Comparison of ENCODE assay signal across 13 cellular contexts in genomic region chr4:2817136-2817535, GRCh38. TPM values are rescaled to one million over a fixed set of nuclear protein-coding genes. Genes with fewer than 3 reads are reported as not detected.
A peak's percentile ranks its signal among the peaks of the same experiment; 100 is the strongest.
DNase-seq lines count a peak whose midpoint lies in the region; ATAC-seq and TF ChIP-seq lines count a peak whose summit lies in the region.
"Had no signal": no experiment of that assay in that cellular context is flagged by ENCODE, and none has a peak within 500 bp of the region (broad histone marks: within the 10 kb centered on the region; RNA-seq: fewer than 3 reads in every experiment).

No MANE protein-coding gene starts in this region.

- intact Hi-C loops in left ventricle myocardium inferior (cut with micrococcal nuclease) (no loop called here), upper lobe of right lung (cut with DNase I) (no loop called here), ovary (cut with DNase I) (no loop called here)
- intact Hi-C loops in activated CD4-positive, alpha-beta memory T cell treated with anti-CD3 and anti-CD28 coated beads for 36 hours (cut with micrococcal nuclease), result no loop called here

- H3K27me3 ChIP-seq in left ventricle myocardium inferior (ENCODE audit: low read depth), result no peaks in the 10 kb centered on the region
- no peaks in the 10 kb centered on the region for H3K27me3 ChIP-seq in right atrium auricular region
- H3K27me3 ChIP-seq in upper lobe of right lung, result no peaks in the 10 kb centered on the region
- H3K27me3 ChIP-seq in ovary, result no peaks in the 10 kb centered on the region

- peak overlapping the region; percentile 67 for H3K4me3 ChIP-seq in left ventricle myocardium inferior
- no peak overlapping the region for H3K4me3 ChIP-seq in right atrium auricular region
- H3K4me3 ChIP-seq in upper lobe of right lung, result peak overlapping the region; percentile 53
- H3K4me3 ChIP-seq in ovary, result no peak overlapping the region

- CTCF ChIA-PET in activated CD4-positive, alpha-beta memory T cell treated with anti-CD3 and anti-CD28 coated beads for 36 hours (lab: Charles Lee), result no interaction called here

- no peak for DNase-seq in left ventricle myocardium inferior
- no peak for DNase-seq in right atrium auricular region (ENCODE audit: low spot score)
- DNase-seq in activated CD4-positive, alpha-beta memory T cell treated with anti-CD3 and anti-CD28 coated beads for 36 hours, result no peak
- DNase-seq in immature natural killer cell, result no peak
- DNase-seq in upper lobe of right lung, result no peak
- no peak for DNase-seq in ovary
- DNase-seq in RKO (ENCODE audit: low spot score), result no peak
- DNase-seq: activated CD4-positive, CD25-positive, alpha-beta regulatory T cell; hippocampal formation; NCI-H510A treated with DMSO at 0.1 percent for 48 hours; SHP77 treated with DMSO at 0.1 percent for 48 hours had no signal

- no peak overlapping the region for H3K27ac ChIP-seq in left ventricle myocardium inferior (replicated peaks)
- no peak overlapping the region for H3K27ac ChIP-seq in right atrium auricular region
- H3K27ac ChIP-seq in upper lobe of right lung, result no peak overlapping the region
- no peak overlapping the region for H3K27ac ChIP-seq in ovary
- H3K27ac ChIP-seq: HL-60 had no signal

- TF ChIP-seq EP300 in ovary (IDR thresholded peaks at IDR 0.05), result no peak

- H3K36me3 Mint-ChIP-seq in activated CD4-positive, alpha-beta memory T cell treated with anti-CD3 and anti-CD28 coated beads for 36 hours, result peaks cover 20% of the 10 kb centered on the region
- peaks cover 10 to 14% (median 11%) of the 10 kb centered on the region in 3 donors for H3K36me3 Mint-ChIP-seq in immature natural killer cell

- peak overlapping the region; percentile 68 for H3K4me3 Mint-ChIP-seq in activated CD4-positive, alpha-beta memory T cell treated with anti-CD3 and anti-CD28 coated beads for 36 hours
- H3K4me3 Mint-ChIP-seq in immature natural killer cell, result peak overlapping the region; percentile 87 to 99 (median 88)

- H3K27me3 Mint-ChIP-seq in activated CD4-positive, alpha-beta memory T cell treated with anti-CD3 and anti-CD28 coated beads for 36 hours, result no peaks in the 10 kb centered on the region
- peaks cover under 1 to 11% (median 5%) of the 10 kb centered on the region in 3 donors for H3K27me3 Mint-ChIP-seq in immature natural killer cell (ENCODE audit: low read depth in 3 of 3)

- no peak for TF ChIP-seq POLR2A in ovary (IDR thresholded peaks at IDR 0.05)

- peaks cover 10% of the 10 kb centered on the region for H3K9me3 ChIP-seq in left ventricle myocardium inferior (replicated peaks)
- no peaks in the 10 kb centered on the region for H3K9me3 ChIP-seq in right atrium auricular region
- H3K9me3 ChIP-seq in upper lobe of right lung, result no peaks in the 10 kb centered on the region
- no peaks in the 10 kb centered on the region for H3K9me3 ChIP-seq in ovary

- TF ChIP-seq CTCF in left ventricle myocardium inferior (IDR thresholded peaks at IDR 0.05; ENCODE audit: borderline replicate concordance) (no peak), right atrium auricular region (IDR thresholded peaks at IDR 0.05) (no peak), upper lobe of right lung (IDR thresholded peaks at IDR 0.05) (no peak), ovary (IDR thresholded peaks at IDR 0.05) (no peak)

- peaks cover 2% of the 10 kb centered on the region for H3K9me3 Mint-ChIP-seq in activated CD4-positive, alpha-beta memory T cell treated with anti-CD3 and anti-CD28 coated beads for 36 hours
- no peaks in the 10 kb centered on the region for H3K9me3 Mint-ChIP-seq in immature natural killer cell

- no peak overlapping the region for H3K27ac Mint-ChIP-seq in activated CD4-positive, alpha-beta memory T cell treated with anti-CD3 and anti-CD28 coated beads for 36 hours
- peak overlapping the region; percentile 85 to 99 (median 89) for H3K27ac Mint-ChIP-seq in immature natural killer cell

- H3K4me1 ChIP-seq in left ventricle myocardium inferior, result peaks cover 39% of the 10 kb centered on the region
- peaks cover 0 to 30% of the 10 kb centered on the region in 2 donors for H3K4me1 ChIP-seq in right atrium auricular region
- H3K4me1 ChIP-seq in upper lobe of right lung, result peaks cover 38% of the 10 kb centered on the region
- H3K4me1 ChIP-seq in ovary (ENCODE audit: insufficient read depth), result peaks cover 13% of the 10 kb centered on the region

- H3K4me1 Mint-ChIP-seq in activated CD4-positive, alpha-beta memory T cell treated with anti-CD3 and anti-CD28 coated beads for 36 hours (ENCODE audit: low read depth), result peaks cover 54% of the 10 kb centered on the region
- H3K4me1 Mint-ChIP-seq in immature natural killer cell, result peaks cover 71 to 74% of the 10 kb centered on the region in 2 donors

- H3K36me3 ChIP-seq in left ventricle myocardium inferior (peaks cover 6% of the 10 kb centered on the region), right atrium auricular region (peaks cover 9% of the 10 kb centered on the region), upper lobe of right lung (peaks cover 16% of the 10 kb centered on the region), ovary (no peaks in the 10 kb centered on the region)

- POLR2A ChIA-PET in activated CD4-positive, alpha-beta memory T cell treated with anti-CD3 and anti-CD28 coated beads for 36 hours (lab: Charles Lee), result no interaction called here

- WGBS in ovary, 3 donors, result 73 to 91% (median 84%) methylated on average over 4 of the region's 4 CpGs

- ATAC-seq in upper lobe of right lung (no peak), GM19023 (IDR thresholded peaks at IDR 0.05; ENCODE audit: unreplicated experiment) (no peak)

RNA-seq across cellular contexts. Expression of gene SH3BP2, which starts 24.3 kb away (rescaled TPM):
- 24.7 TPM for total RNA-seq in left ventricle myocardium inferior
- total RNA-seq in right atrium auricular region, result 10 to 100 TPM; 20.1 to 25.2 TPM
- total RNA-seq in activated CD4-positive, alpha-beta memory T cell treated with anti-CD3 and anti-CD28 coated beads for 36 hours, result 10 to 100 TPM; 55.9 to 62.8 TPM
- polyA plus RNA-seq in immature natural killer cell, result 10 to 100 TPM; 12.6 to 71.0 (median 22.7) TPM
- total RNA-seq in upper lobe of right lung, result 99.0 TPM
- total RNA-seq in ovary, result 10 to 100 TPM; 13.6 to 46.9 (median 29.3) TPM
- polyA plus RNA-seq in ovary, result 10 to 100 TPM in 1 of 2 donors, 1 to 10 TPM in 1; 5.3 to 18.3 TPM

RNA-seq across cellular contexts. Expression of gene ADD1, which starts 26.5 kb away (rescaled TPM):
- total RNA-seq in left ventricle myocardium inferior (212 TPM), right atrium auricular region (100 to 1,000 TPM; 171 to 196 TPM), upper lobe of right lung (286 TPM), ovary (100 to 1,000 TPM; 166 to 447 (median 389) TPM)
- total RNA-seq in activated CD4-positive, alpha-beta memory T cell treated with anti-CD3 and anti-CD28 coated beads for 36 hours, result 100 to 1,000 TPM; 212 TPM
- polyA plus RNA-seq in immature natural killer cell (100 to 1,000 TPM; 207 to 318 (median 314) TPM), ovary (100 to 1,000 TPM; 203 to 365 TPM)

Comparison
In these comparisons a context has a peak if more than half of its experiments do, and no peak if none do; other contexts are left out.
1. H3K4me3 ChIP-seq: peak in left ventricle myocardium inferior (single experiment) and upper lobe of right lung (single experiment); none in right atrium auricular region (0 of 2) and ovary (single experiment).